Comparison of ENCODE assay signal across 17 cellular contexts in the genomic region with DNA sequence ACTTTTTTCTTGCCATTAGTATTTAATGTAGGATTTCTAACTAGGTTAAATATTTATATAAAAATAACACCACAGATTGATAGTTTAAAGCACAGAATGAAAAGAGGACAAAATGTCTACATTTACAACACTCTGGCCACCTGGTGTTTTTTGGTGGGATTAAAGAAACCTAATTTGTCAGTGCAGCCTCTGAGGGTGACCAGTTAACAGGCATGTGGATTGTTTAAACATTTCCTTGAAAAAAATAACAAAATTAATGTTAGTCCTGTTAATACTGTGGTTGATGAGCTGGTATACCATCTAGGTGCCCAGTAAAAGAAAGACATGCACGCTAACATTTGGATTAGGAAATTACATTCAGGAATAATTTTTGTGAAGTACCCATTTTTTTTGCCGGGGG. TPM values are rescaled to one million over a fixed set of nuclear protein-coding genes. Genes with fewer than 3 reads are reported as not detected.
DNase-seq lines count a peak whose midpoint lies in the region; ATAC-seq and TF ChIP-seq lines count a peak whose summit lies in the region.
"Had no signal": no experiment of that assay in that cellular context is flagged by ENCODE, and none has a peak within 500 bp of the region (broad histone marks: within the 10 kb centered on the region; RNA-seq: fewer than 3 reads in every experiment).

No MANE protein-coding gene starts in this region.

- H3K27ac ChIP-seq in OCI-LY1 (ENCODE audit: low read depth, low read length, poor library complexity, severe bottlenecking) (peak overlapping the region; percentile 100), psoas muscle (peak overlapping the region; percentile 89), mesendoderm (ENCODE audit: low read depth, low read length) (no peak overlapping the region)
- H3K27ac ChIP-seq: 22Rv1, brain microvascular endothelial cell, pancreas had no signal

- no peak overlapping the region for H2BK120ac ChIP-seq in mesendoderm (ENCODE audit: low read depth, low read length)

- H3K79me2 ChIP-seq in OCI-LY1 (ENCODE audit: insufficient read depth, low read length) (peaks cover 16% of the 10 kb centered on the region), mesendoderm (ENCODE audit: control insufficient read depth, insufficient read depth, low read length) (no peaks in the 10 kb centered on the region)

- peak overlapping the region; percentile 52 for H3K4me2 ChIP-seq in OCI-LY1 (ENCODE audit: low read length)
- no peak overlapping the region for H3K4me2 ChIP-seq in mesendoderm (ENCODE audit: low read length)

- ATAC-seq in psoas muscle: no peak
- ATAC-seq in GM21360 (IDR thresholded peaks at IDR 0.05; ENCODE audit: unreplicated experiment): no peak
- no peak for ATAC-seq in HG03442 (IDR thresholded peaks at IDR 0.05; ENCODE audit: unreplicated experiment)
- ATAC-seq: PC-3 had no signal

- H2BK5ac ChIP-seq in mesendoderm (ENCODE audit: low read length): no peak overlapping the region

- H3K4me1 ChIP-seq in OCI-LY1 (ENCODE audit: insufficient read depth, low read length, severe bottlenecking) (peaks cover 54% of the 10 kb centered on the region), psoas muscle (peaks cover 50% of the 10 kb centered on the region), mesendoderm (ENCODE audit: control insufficient read depth, low read depth, low read length) (no peaks in the 10 kb centered on the region)

- peaks cover 9% of the 10 kb centered on the region for H3F3A ChIP-seq in OCI-LY1 (ENCODE audit: insufficient read depth, low read length)

- H3K18ac ChIP-seq in mesendoderm (ENCODE audit: low read length): no peak overlapping the region

- H3K27me3 ChIP-seq in OCI-LY1 (ENCODE audit: insufficient read depth, low read length): no peaks in the 10 kb centered on the region
- H3K27me3 ChIP-seq in psoas muscle (ENCODE audit: insufficient read depth in 3 of 3, low read length in 2 of 3): no peaks in the 10 kb centered on the region
- H3K27me3 ChIP-seq in mesendoderm (ENCODE audit: insufficient read depth, low read length, poor library complexity): no peaks in the 10 kb centered on the region
- H3K27me3 ChIP-seq: brain microvascular endothelial cell, pancreas had no signal

- intact Hi-C loops in dendritic cell treated with granulocyte-macrophage colony-stimulating factor and Interleukin-4, amounts not matched to agents 40 ng/mL and 50 ng/mL, for 4 days (cut with micrococcal nuclease): loop anchor here (5.0 kb wide), 1 partner anchor 34 kb away; no protein-coding TSS in a partner anchor
- intact Hi-C loops in psoas muscle (cut with DNase I): loop anchor here in 1 of 2 donors (5.0 kb wide), 1 partner anchor 74 kb away; no protein-coding TSS in a partner anchor

- no peaks in the 10 kb centered on the region for H3K9me3 Mint-ChIP-seq in T-helper 1 cell treated with Interleukin-12 subunit alpha and Interleukin-12 subunit beta and Interleukin-4 antibody, amounts not matched to agents 30 μg/mL and 1 μg/mL, for 36 hours
- no peaks in the 10 kb centered on the region for H3K9me3 Mint-ChIP-seq in dendritic cell treated with granulocyte-macrophage colony-stimulating factor and Interleukin-4, amounts not matched to agents 40 ng/mL and 50 ng/mL, for 4 days

- no peak overlapping the region for H3K4ac ChIP-seq in mesendoderm (ENCODE audit: low read depth, low read length)

- H3K36me3 ChIP-seq in OCI-LY1 (ENCODE audit: insufficient read depth, low read length) (peaks cover 80% of the 10 kb centered on the region), psoas muscle (ENCODE audit: insufficient read depth in 1 of 2, low read depth in 1 of 2) (peaks cover 7 to 63% of the 10 kb centered on the region in 2 donors), mesendoderm (ENCODE audit: control insufficient read depth, insufficient read depth, low read length) (no peaks in the 10 kb centered on the region)

- H3K23ac ChIP-seq in mesendoderm (ENCODE audit: low read length): no peak overlapping the region

- no peaks in the 10 kb centered on the region for H3K9me2 ChIP-seq in OCI-LY1 (ENCODE audit: low read depth, low read length)

- peak overlapping the region; percentile 71 for H3K9ac ChIP-seq in OCI-LY1 (ENCODE audit: low read length)
- no peak overlapping the region for H3K9ac ChIP-seq in mesendoderm (ENCODE audit: low read length)

- no peak overlapping the region for H3K56ac ChIP-seq in mesendoderm (ENCODE audit: low read length)

- H2AFZ ChIP-seq in OCI-LY1 (ENCODE audit: low read length): no peak overlapping the region

- no peaks in the 10 kb centered on the region for H4K20me1 ChIP-seq in OCI-LY1 (ENCODE audit: insufficient read depth, low read length)

- no peak overlapping the region for H2AK5ac ChIP-seq in mesendoderm (ENCODE audit: low read length)

- H3K9me3 ChIP-seq in OCI-LY1 (ENCODE audit: low read length) (peaks cover 5% of the 10 kb centered on the region; the same call in 1 of the 2 replicates), psoas muscle (no peaks in the 10 kb centered on the region)
- H3K9me3 ChIP-seq: pancreas had no signal

- H2BK15ac ChIP-seq in mesendoderm (replicated peaks; ENCODE audit: low read depth): no peak overlapping the region

- peak overlapping the region; percentile 31 for H3K4me3 Mint-ChIP-seq in T-helper 1 cell treated with Interleukin-12 subunit alpha and Interleukin-12 subunit beta and Interleukin-4 antibody, amounts not matched to agents 30 μg/mL and 1 μg/mL, for 36 hours
- no peak overlapping the region for H3K4me3 Mint-ChIP-seq in dendritic cell treated with granulocyte-macrophage colony-stimulating factor and Interleukin-4, amounts not matched to agents 40 ng/mL and 50 ng/mL, for 4 days
- H3K4me3 Mint-ChIP-seq: activated CD4-positive, alpha-beta memory T cell treated with anti-CD3 and anti-CD28 coated beads, Interleukin-2, amount 10 ng/mL, durations not matched to agents 7 days and 5 days had no signal

- H4K5ac ChIP-seq in mesendoderm (ENCODE audit: low read length): no peak overlapping the region

- no peak overlapping the region for H3K4me3 ChIP-seq in OCI-LY1 (ENCODE audit: low read depth, low read length, poor library complexity, severe bottlenecking)
- no peak overlapping the region for H3K4me3 ChIP-seq in psoas muscle
- no peak overlapping the region for H3K4me3 ChIP-seq in mesendoderm (ENCODE audit: low read length)
- H3K4me3 ChIP-seq: pancreas had no signal

- H3K27me3 Mint-ChIP-seq in T-helper 1 cell treated with Interleukin-12 subunit alpha and Interleukin-12 subunit beta and Interleukin-4 antibody, amounts not matched to agents 30 μg/mL and 1 μg/mL, for 36 hours (ENCODE audit: low read depth): no peaks in the 10 kb centered on the region
- no peaks in the 10 kb centered on the region for H3K27me3 Mint-ChIP-seq in dendritic cell treated with granulocyte-macrophage colony-stimulating factor and Interleukin-4, amounts not matched to agents 40 ng/mL and 50 ng/mL, for 4 days
- H3K27me3 Mint-ChIP-seq: activated CD4-positive, alpha-beta memory T cell treated with anti-CD3 and anti-CD28 coated beads, Interleukin-2, amount 10 ng/mL, durations not matched to agents 7 days and 5 days had no signal

- H3K79me1 ChIP-seq in mesendoderm (ENCODE audit: low read length): no peaks in the 10 kb centered on the region

- 84 to 92% (median 88%) methylated on average over 2 of the region's 2 CpGs for WGBS in psoas muscle, 3 donors
- WGBS in mesendoderm (ENCODE audit: extremely low coverage, insufficient coverage, low lambda C conversion rate): no CpG with 5 or more reads among the region's 2 CpGs

- TF ChIP-seq CTCF in OCI-LY1 (IDR thresholded peaks at IDR 0.05; ENCODE audit: low read length) (no peak), psoas muscle (IDR thresholded peaks at IDR 0.05) (no peak)

- DNase-seq in T-helper 1 cell (no peak), psoas muscle (no peak), mesendoderm (no peak)
- DNase-seq: activated CD4-positive, alpha-beta memory T cell treated with anti-CD3 and anti-CD28 coated beads, Interleukin-2, amount 10 ng/mL, durations not matched to agents 7 days and 5 days; DMS79 treated with DMSO at 0.1 percent for 48 hours; NCI-H2029; NCI-H526; pancreas; stimulated activated naive CD4-positive, alpha-beta T cell treated with Interleukin-2 at 50 U/mL for 16 hours had no signal

- no peak overlapping the region for H4K8ac ChIP-seq in mesendoderm (ENCODE audit: low read depth, low read length)

- peaks cover 56% of the 10 kb centered on the region for H3K4me1 Mint-ChIP-seq in T-helper 1 cell treated with Interleukin-12 subunit alpha and Interleukin-12 subunit beta and Interleukin-4 antibody, amounts not matched to agents 30 μg/mL and 1 μg/mL, for 36 hours (ENCODE audit: low read depth)
- H3K4me1 Mint-ChIP-seq in dendritic cell treated with granulocyte-macrophage colony-stimulating factor and Interleukin-4, amounts not matched to agents 40 ng/mL and 50 ng/mL, for 4 days (ENCODE audit: low read depth): peaks cover 20% of the 10 kb centered on the region

- H3K36me3 Mint-ChIP-seq in T-helper 1 cell treated with Interleukin-12 subunit alpha and Interleukin-12 subunit beta and Interleukin-4 antibody, amounts not matched to agents 30 μg/mL and 1 μg/mL, for 36 hours (ENCODE audit: low read depth): peaks cover 77% of the 10 kb centered on the region
- H3K36me3 Mint-ChIP-seq in dendritic cell treated with granulocyte-macrophage colony-stimulating factor and Interleukin-4, amounts not matched to agents 40 ng/mL and 50 ng/mL, for 4 days (ENCODE audit: low read depth): peaks cover 71% of the 10 kb centered on the region

- peak overlapping the region; percentile 80 for H3K27ac Mint-ChIP-seq in T-helper 1 cell treated with Interleukin-12 subunit alpha and Interleukin-12 subunit beta and Interleukin-4 antibody, amounts not matched to agents 30 μg/mL and 1 μg/mL, for 36 hours
- peak overlapping the region; percentile 56 for H3K27ac Mint-ChIP-seq in dendritic cell treated with granulocyte-macrophage colony-stimulating factor and Interleukin-4, amounts not matched to agents 40 ng/mL and 50 ng/mL, for 4 days
- H3K27ac Mint-ChIP-seq: activated CD4-positive, alpha-beta memory T cell treated with anti-CD3 and anti-CD28 coated beads, Interleukin-2, amount 10 ng/mL, durations not matched to agents 7 days and 5 days had no signal

RNA-seq across cellular contexts. Expression of a gene that starts 8.8 kb away (rescaled TPM):
- total RNA-seq in psoas muscle: 10 to 100 TPM in 3 of 4 donors, 1 to 10 TPM in 1; 8.2 to 19.4 (median 11.2) TPM
- polyA plus RNA-seq in psoas muscle: 10 to 100 TPM in 1 of 3 donors, 1 to 10 TPM in 2; 6.1 to 11.4 (median 6.3) TPM
- polyA plus RNA-seq in mesendoderm (2013, experiment 1 of 2): 3.4 TPM
- 3.3 TPM for polyA plus RNA-seq in mesendoderm (2013, experiment 2 of 2)
